In genomic region chr5:167263185-167263584, GRCh38 we compare ENCODE assay signal across 1 cellular context.
TF ChIP-seq lines count a peak whose summit lies in the region.

No MANE protein-coding gene starts in this region.

TF ChIP-seq in IMR-90, 13 proteins besides CTCF, POLR2A, EP300 and RAD21 (continued from another document):
- TF ChIP-seq USF2 (IDR thresholded peaks at IDR 0.05; ENCODE audit: low read depth, low read length) = no peak
- no peak for TF ChIP-seq MXI1 (IDR thresholded peaks at IDR 0.05; ENCODE audit: borderline replicate concordance, low read depth, low read length)
- no peak for TF ChIP-seq FOS (IDR thresholded peaks at IDR 0.05; ENCODE audit: low read depth, low read length)
- TF ChIP-seq CEBPB (IDR thresholded peaks at IDR 0.05; ENCODE audit: low read depth, low read length) = no peak
